14 cellular contexts compared by ENCODE assay signal in genomic region chr1:229572286-229572685, GRCh38. TPM values are rescaled to one million over a fixed set of nuclear protein-coding genes. Genes with fewer than 3 reads are reported as not detected.
DNase-seq lines count a peak whose midpoint lies in the region; ATAC-seq lines count a peak whose summit lies in the region.
"Had no signal": no experiment of that assay in that cellular context is flagged by ENCODE, and none has a peak within 500 bp of the region (broad histone marks: within the 10 kb centered on the region; RNA-seq: fewer than 3 reads in every experiment).

No MANE protein-coding gene starts in this region.

- peak; percentile 22 for DNase-seq in NCI-H2227 (lab: John Stamatoyannopoulos, UW; ENCODE audit: unreplicated experiment)
- DNase-seq in NCI-H2227 treated with DMSO at 0.1 percent for 48 hours (lab: John Stamatoyannopoulos, UW), result no peak
- DNase-seq in NCI-H1417 (lab: John Stamatoyannopoulos, UW), result peak; percentile 59 to 91 (median 60)
- DNase-seq in NCI-H510A treated with DMSO at 0.1 percent for 48 hours (lab: John Stamatoyannopoulos, UW), result peak; percentile 73
- no peak for DNase-seq in left colon
- no peak for DNase-seq in activated gamma-delta T cell (lab: John Stamatoyannopoulos, UW)
- DNase-seq in NCI-H446 treated with DMSO at 0.1 percent for 48 hours (lab: John Stamatoyannopoulos, UW), result no peak
- DNase-seq: activated naive CD8-positive, alpha-beta T cell treated with anti-CD3 and anti-CD28 coated beads, Interleukin-2, amount 10 ng/mL, durations not matched to agents 7 days and 5 days; activated T-cell treated with anti-CD3 and anti-CD28 coated beads, Interleukin-2, amount 50 U/mL, for 72 hours; left cardiac atrium; NCI-H774; retina; T-helper 1 cell had no signal

- ATAC-seq in left colon (peak; percentile 97), GM21360 (IDR thresholded peaks at IDR 0.05; ENCODE audit: unreplicated experiment) (no peak)
- ATAC-seq: left cardiac atrium had no signal

- intact Hi-C loops in left colon (cut with DNase I, micrococcal nuclease), result no loop called here

RNA-seq across cellular contexts. Expression of gene ABCB10, which starts 13.8 kb away (rescaled TPM):
- 10 to 100 TPM; 25.4 to 28.4 TPM for total RNA-seq in left colon

RNA-seq across cellular contexts. Expression of gene TAF5L, which starts 53.6 kb away (rescaled TPM):
- total RNA-seq in left colon, result 10 to 100 TPM; 24.2 to 24.6 TPM

RNA-seq across cellular contexts. Expression of gene URB2, which starts 53.8 kb away (rescaled TPM):
- 1 to 10 TPM; 5.0 to 7.4 TPM for total RNA-seq in left colon

Comparison
In these comparisons a context has a peak if more than half of its experiments do, and no peak if none do; other contexts are left out.
1. DNase-seq: peak in NCI-H2227 (single experiment), NCI-H1417 (3 of 3) and NCI-H510A treated with DMSO at 0.1 percent for 48 hours (single experiment); none in NCI-H2227 treated with DMSO at 0.1 percent for 48 hours (single experiment), left colon (0 of 2), activated gamma-delta T cell (single experiment) and NCI-H446 treated with DMSO at 0.1 percent for 48 hours (single experiment).